8 cellular contexts compared by ENCODE assay signal in the genomic region with DNA sequence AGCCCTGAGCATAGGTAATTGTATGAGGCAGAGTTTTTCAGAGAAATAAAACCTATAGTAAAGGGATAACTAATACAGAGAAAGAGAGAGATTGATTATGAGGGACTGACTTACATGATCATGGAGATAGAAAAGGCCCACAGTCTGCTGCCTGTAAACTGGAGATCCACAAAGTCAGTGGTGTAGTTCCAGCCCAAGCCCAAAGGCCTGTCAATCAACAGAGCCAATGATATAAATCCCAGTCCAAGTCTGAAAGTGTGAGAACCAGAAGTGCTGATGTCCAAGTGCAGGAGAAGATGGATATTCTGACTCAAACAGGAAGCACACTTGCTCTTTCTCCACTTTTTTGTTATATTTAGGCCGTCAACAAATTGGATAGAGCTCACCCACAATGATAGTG.
"Had no signal": no experiment of that assay in that cellular context is flagged by ENCODE, and none has a peak within 500 bp of the region (broad histone marks: within the 10 kb centered on the region; RNA-seq: fewer than 3 reads in every experiment).

No MANE protein-coding gene starts in this region.

- H3K4me3 ChIP-seq: GM12878 had no signal

- FAIRE-seq: G401.6, GM12878, GM12891, GM12892, GM18507, GM19239 had no signal

- DNase-seq: GDM1, GF-D8 had no signal
